Comparison of ENCODE assay signal across 1 cellular context in genomic region chr12:32483993-32484392, GRCh38.
TF ChIP-seq lines count a peak whose summit lies in the region.

No MANE protein-coding gene starts in this region.

TF ChIP-seq in WTC11, 78 proteins besides CTCF, POLR2A, EP300 and RAD21 (continued from another document):
- TF ChIP-seq AR (CRISPR knock-in tag; IDR thresholded peaks at IDR 0.05): no peak
- TF ChIP-seq, protein P1, sequence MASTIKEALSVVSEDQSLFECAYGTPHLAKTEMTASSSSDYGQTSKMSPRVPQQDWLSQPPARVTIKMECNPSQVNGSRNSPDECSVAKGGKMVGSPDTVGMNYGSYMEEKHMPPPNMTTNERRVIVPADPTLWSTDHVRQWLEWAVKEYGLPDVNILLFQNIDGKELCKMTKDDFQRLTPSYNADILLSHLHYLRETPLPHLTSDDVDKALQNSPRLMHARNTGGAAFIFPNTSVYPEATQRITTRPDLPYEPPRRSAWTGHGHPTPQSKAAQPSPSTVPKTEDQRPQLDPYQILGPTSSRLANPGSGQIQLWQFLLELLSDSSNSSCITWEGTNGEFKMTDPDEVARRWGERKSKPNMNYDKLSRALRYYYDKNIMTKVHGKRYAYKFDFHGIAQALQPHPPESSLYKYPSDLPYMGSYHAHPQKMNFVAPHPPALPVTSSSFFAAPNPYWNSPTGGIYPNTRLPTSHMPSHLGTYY (CRISPR knock-in tag; IDR thresholded peaks at IDR 0.05): no peak
- no peak for TF ChIP-seq ZNF423 (CRISPR knock-in tag; IDR thresholded peaks at IDR 0.05)
- TF ChIP-seq, protein P2, sequence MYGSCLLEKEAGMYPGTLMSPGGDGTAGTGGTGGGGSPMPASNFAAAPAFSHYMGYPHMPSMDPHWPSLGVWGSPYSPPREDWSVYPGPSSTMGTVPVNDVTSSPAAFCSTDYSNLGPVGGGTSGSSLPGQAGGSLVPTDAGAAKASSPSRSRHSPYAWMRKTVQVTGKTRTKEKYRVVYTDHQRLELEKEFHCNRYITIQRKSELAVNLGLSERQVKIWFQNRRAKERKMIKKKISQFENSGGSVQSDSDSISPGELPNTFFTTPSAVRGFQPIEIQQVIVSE (CRISPR knock-in tag; IDR thresholded peaks at IDR 0.05; ENCODE audit: borderline replicate concordance): no peak
- TF ChIP-seq ZMAT4 (CRISPR knock-in tag; IDR thresholded peaks at IDR 0.05): no peak
- TF ChIP-seq NR2C2 (CRISPR knock-in tag; IDR thresholded peaks at IDR 0.05): no peak
- TF ChIP-seq SMAD4 (CRISPR knock-in tag; IDR thresholded peaks at IDR 0.05): no peak
